ENCODE assay signal across 12 cellular contexts in genomic region chr18:63378919-63379638, GRCh38. TPM values are rescaled to one million over a fixed set of nuclear protein-coding genes. Genes with fewer than 3 reads are reported as not detected.
A peak's percentile ranks its signal among the peaks of the same experiment; 100 is the strongest.
DNase-seq lines count a peak whose midpoint lies in the region; ATAC-seq and FAIRE-seq lines count a peak whose summit lies in the region.
"Had no signal": no experiment of that assay in that cellular context is flagged by ENCODE, and none has a peak within 500 bp of the region (broad histone marks: within the 10 kb centered on the region; RNA-seq: fewer than 3 reads in every experiment).

No MANE protein-coding gene starts in this region.

- H3K9me3 Mint-ChIP-seq in CD8-positive, alpha-beta memory T cell: peaks cover 0 to 5% (median 3%) of the 10 kb centered on the region in 5 donors
- H3K9me3 Mint-ChIP-seq in central memory CD8-positive, alpha-beta T cell: no peaks in the 10 kb centered on the region

- H3K4me1 ChIP-seq in CD8-positive, alpha-beta memory T cell (ENCODE audit: insufficient read depth, low read length): no peaks in the 10 kb centered on the region

- H3K4me3 ChIP-seq in CD8-positive, alpha-beta memory T cell (ENCODE audit: low read length): no peak overlapping the region

- H3K4me1 Mint-ChIP-seq in CD8-positive, alpha-beta memory T cell: peaks cover 14 to 25% (median 17%) of the 10 kb centered on the region in 3 donors
- H3K4me1 Mint-ChIP-seq in central memory CD8-positive, alpha-beta T cell: peaks cover 15% of the 10 kb centered on the region

- H3K36me3 Mint-ChIP-seq in CD8-positive, alpha-beta memory T cell: peaks cover 5 to 8% (median 8%) of the 10 kb centered on the region in 3 donors
- peaks cover 3% of the 10 kb centered on the region for H3K36me3 Mint-ChIP-seq in central memory CD8-positive, alpha-beta T cell (ENCODE audit: insufficient read depth)

- no peak overlapping the region for H3K27ac ChIP-seq in CD8-positive, alpha-beta memory T cell (ENCODE audit: low read depth, low read length)
- H3K27ac ChIP-seq in KOPT-K1 (ENCODE audit: low read depth, low read length, poor library complexity, severe bottlenecking): peak overlapping the region; percentile 3
- H3K27ac ChIP-seq: WERI-Rb-1 had no signal

- CTCF ChIA-PET in CD8-positive, alpha-beta memory T cell (lab: Charles Lee): no interaction called here

- H3K4me3 Mint-ChIP-seq in CD8-positive, alpha-beta memory T cell: peak overlapping the region in 5 of 7 donors; percentile 7 to 51 (median 30)
- H3K4me3 Mint-ChIP-seq in central memory CD8-positive, alpha-beta T cell: no peak overlapping the region

- H3K27me3 ChIP-seq in CD8-positive, alpha-beta memory T cell (ENCODE audit: insufficient read depth, low read length, poor library complexity, severe bottlenecking): no peaks in the 10 kb centered on the region

- no peaks in the 10 kb centered on the region for H3K36me3 ChIP-seq in CD8-positive, alpha-beta memory T cell (ENCODE audit: insufficient read depth, low read length)
- H3K36me3 ChIP-seq in KOPT-K1 (ENCODE audit: insufficient read depth, low read length): no peaks in the 10 kb centered on the region
- H3K36me3 ChIP-seq: WERI-Rb-1 had no signal

- DNase-seq in CD8-positive, alpha-beta memory T cell: no peak
- no peak for DNase-seq in GM19239 (ENCODE audit: insufficient read length, low spot score)
- DNase-seq in central memory CD8-positive, alpha-beta T cell (ENCODE audit: low spot score in 2 of 2): no peak
- DNase-seq in SKM-1 (lab: John Stamatoyannopoulos, UW; ENCODE audit: unreplicated experiment): no peak
- no peak for DNase-seq in ecto neural progenitor cell (ENCODE audit: low spot score)
- no peak for DNase-seq in NCI-H748 treated with DMSO at 0.1 percent for 48 hours (lab: John Stamatoyannopoulos, UW)
- DNase-seq: anterior cingulate cortex, left cardiac atrium, NCI-H82, WERI-Rb-1 had no signal

- H3K27ac Mint-ChIP-seq in CD8-positive, alpha-beta memory T cell: peak overlapping the region in 6 of 8 donors; percentile 12 to 88 (median 56)
- peak overlapping the region; percentile 56 for H3K27ac Mint-ChIP-seq in central memory CD8-positive, alpha-beta T cell (ENCODE audit: low read depth)

- POLR2A ChIA-PET in CD8-positive, alpha-beta memory T cell (lab: Charles Lee): interaction anchor here (0.7 to 1.2 kb wide), 2 partner anchors 13 to 169 kb away, joined by 3 to 4 read pairs; no protein-coding TSS in a partner anchor

- no peak for ATAC-seq in central memory CD8-positive, alpha-beta T cell (replicated peaks; ENCODE audit: extremely low read depth, poor library complexity, severe bottlenecking)
- no peak for ATAC-seq in GM18907 (IDR thresholded peaks at IDR 0.05; ENCODE audit: unreplicated experiment)
- ATAC-seq: left cardiac atrium had no signal

- H3K9me3 ChIP-seq in CD8-positive, alpha-beta memory T cell (ENCODE audit: low read length): no peaks in the 10 kb centered on the region
- peaks cover 5% of the 10 kb centered on the region for H3K9me3 ChIP-seq in KOPT-K1 (ENCODE audit: insufficient read depth, low read length, poor library complexity, severe bottlenecking)

- peak; percentile 71 for FAIRE-seq in GM19239 (lab: Jason Lieb, UNC)

- no peaks in the 10 kb centered on the region for H3K27me3 Mint-ChIP-seq in CD8-positive, alpha-beta memory T cell
- no peaks in the 10 kb centered on the region for H3K27me3 Mint-ChIP-seq in central memory CD8-positive, alpha-beta T cell

RNA-seq across cellular contexts. Expression of gene KDSR, which starts 12.1 kb away (rescaled TPM):
- 10 to 100 TPM; 52.1 to 55.3 TPM for total RNA-seq in CD8-positive, alpha-beta memory T cell
- polyA plus RNA-seq in CD8-positive, alpha-beta memory T cell: 103 TPM

RNA-seq across cellular contexts. Expression of gene VPS4B, which starts 43.2 kb away (rescaled TPM):
- total RNA-seq in CD8-positive, alpha-beta memory T cell: 10 to 100 TPM; 60.8 to 61.9 TPM
- polyA plus RNA-seq in CD8-positive, alpha-beta memory T cell: 74.5 TPM

RNA-seq across cellular contexts. Expression of gene BCL2, which starts 59.5 kb away (rescaled TPM):
- 10 to 100 TPM; 58.9 to 60.5 TPM for total RNA-seq in CD8-positive, alpha-beta memory T cell
- 29.8 TPM for polyA plus RNA-seq in CD8-positive, alpha-beta memory T cell
